8 cellular contexts compared by ENCODE assay signal in genomic region chr2:28681216-28681981, GRCh38.
DNase-seq lines count a peak whose midpoint lies in the region; ATAC-seq and TF ChIP-seq lines count a peak whose summit lies in the region.

No MANE protein-coding gene starts in this region.

- no peak overlapping the region for H3K4me3 Mint-ChIP-seq in chondrocyte (ENCODE audit: unreplicated experiment)

- no peak for TF ChIP-seq CTCF in chondrocyte (IDR thresholded peaks at IDR 0.05)

- H3K27me3 Mint-ChIP-seq in chondrocyte (ENCODE audit: low read depth) = no peaks in the 10 kb centered on the region

- peak overlapping the region; percentile 77 for H3K27ac Mint-ChIP-seq in chondrocyte (ENCODE audit: unreplicated experiment)

- ATAC-seq in HG03103 (IDR thresholded peaks at IDR 0.05; ENCODE audit: low read depth, unreplicated experiment) = peak; percentile 90
- peak; percentile 90 to 92 for ATAC-seq in activated CD4-positive, CD25-positive, alpha-beta regulatory T cell treated with anti-CD3 and anti-CD28 coated beads, Interleukin-2, amount 50 U/mL, for 24 hours

- DNase-seq in GM19238 (ENCODE audit: insufficient read length, low spot score) (peak; percentile 68), chondrocyte (ENCODE audit: low spot score) (no peak), DMS114 treated with DMSO at 0.1 percent for 48 hours (lab: John Stamatoyannopoulos, UW; ENCODE audit: unreplicated experiment) (no peak), NCI-H524 (lab: John Stamatoyannopoulos, UW) (no peak), Kasumi-1 (lab: John Stamatoyannopoulos, UW) (no peak)
- peak; percentile 37 to 56 for DNase-seq in stimulated activated CD4-positive, alpha-beta T cell treated with anti-CD3 and anti-CD28 coated beads, Interleukin-12 subunit alpha, Interleukin-12 subunit beta, amount 100 ng/mL, for 24 hours (ENCODE audit: low read depth in 2 of 2)

- no peaks in the 10 kb centered on the region for H3K36me3 Mint-ChIP-seq in chondrocyte (ENCODE audit: low read depth)

- peaks cover 54% of the 10 kb centered on the region for H3K4me1 Mint-ChIP-seq in chondrocyte (ENCODE audit: low read depth)

- H3K9me3 Mint-ChIP-seq in chondrocyte (ENCODE audit: low read depth) = no peaks in the 10 kb centered on the region

Comparison
In these comparisons a context has a peak if more than half of its experiments do, and no peak if none do; other contexts are left out.
1. DNase-seq: peak in GM19238 (single experiment) and stimulated activated CD4-positive, alpha-beta T cell treated with anti-CD3 and anti-CD28 coated beads, Interleukin-12 subunit alpha, Interleukin-12 subunit beta, amount 100 ng/mL, for 24 hours (2 of 2); none in chondrocyte (single experiment), DMS114 treated with DMSO at 0.1 percent for 48 hours (single experiment), NCI-H524 (0 of 2) and Kasumi-1 (0 of 2).